Comparison of ENCODE assay signal across 2 cellular contexts in the genomic region with DNA sequence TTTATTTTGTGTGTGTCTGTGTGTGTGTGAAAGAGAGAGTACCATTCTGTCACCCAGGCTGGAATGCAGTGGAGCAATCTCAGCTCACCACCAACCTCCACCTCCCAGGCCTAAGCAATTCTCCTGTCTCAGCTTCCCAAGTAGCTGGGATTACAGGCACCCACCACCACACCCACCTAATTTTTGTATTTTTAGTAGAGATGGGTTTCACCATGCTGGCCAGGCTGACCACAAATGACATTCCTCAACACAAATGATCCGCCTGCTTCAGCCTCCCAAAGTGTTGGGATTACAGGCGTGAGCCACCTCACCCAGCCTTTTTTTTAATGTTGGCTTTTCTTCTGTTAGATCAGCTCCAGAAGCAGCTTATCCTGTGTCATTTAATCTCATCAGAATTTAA. TPM values are rescaled to one million over a fixed set of nuclear protein-coding genes. Genes with fewer than 3 reads are reported as not detected.
"Had no signal": no experiment of that assay in that cellular context is flagged by ENCODE, and none has a peak within 500 bp of the region (broad histone marks: within the 10 kb centered on the region; RNA-seq: fewer than 3 reads in every experiment).

No MANE protein-coding gene starts in this region.

RNA-seq across cellular contexts. Expression of a gene that starts 50.4 kb away (rescaled TPM):
- total RNA-seq: fibroblast of villous mesenchyme, osteocyte had no signal
